ENCODE assay signal across 11 cellular contexts in genomic region chr2:95206086-95206485, GRCh38. TPM values are rescaled to one million over a fixed set of nuclear protein-coding genes. Genes with fewer than 3 reads are reported as not detected.
DNase-seq lines count a peak whose midpoint lies in the region; ATAC-seq and TF ChIP-seq lines count a peak whose summit lies in the region.
"Had no signal": no experiment of that assay in that cellular context is flagged by ENCODE, and none has a peak within 500 bp of the region (broad histone marks: within the 10 kb centered on the region; RNA-seq: fewer than 3 reads in every experiment).

No MANE protein-coding gene starts in this region.

- DNase-seq in activated CD4-positive, alpha-beta T cell treated with anti-CD3 and anti-CD28 coated beads, Interleukin-2, amount 10 ng/mL, durations not matched to agents 24 days and 14 days = peak; percentile 52
- no peak for DNase-seq in activated CD4-positive, alpha-beta T cell treated with anti-CD3 and anti-CD28 coated beads for 4 hours
- DNase-seq in T-helper 17 cell = no peak
- DNase-seq in hepatocyte (ENCODE audit: low spot score) = no peak
- no peak for DNase-seq in retinal pigment epithelial cell (ENCODE audit: low read depth)
- DNase-seq in middle frontal gyrus (ENCODE audit: extremely low spot score, low spot score) = no peak
- no peak for DNase-seq in mucosa of descending colon
- DNase-seq: activated CD4-positive, alpha-beta T cell treated with anti-CD3 and anti-CD28 coated beads, Interleukin-2, amount 50 U/mL, for 4 hours; colonic mucosa; MV-4-11 had no signal

- peak overlapping the region; percentile 60 for H3K27ac Mint-ChIP-seq in activated CD4-positive, alpha-beta T cell treated with anti-CD3 and anti-CD28 coated beads, Interleukin-2, amount 10 ng/mL, durations not matched to agents 24 days and 14 days
- H3K27ac Mint-ChIP-seq in T-helper 17 cell = no peak overlapping the region

- peaks cover 24% of the 10 kb centered on the region for H3K9me3 Mint-ChIP-seq in activated CD4-positive, alpha-beta T cell treated with anti-CD3 and anti-CD28 coated beads, Interleukin-2, amount 10 ng/mL, durations not matched to agents 24 days and 14 days

- H3K9me3 ChIP-seq in T-helper 17 cell (ENCODE audit: control insufficient read depth, low read length, poor library complexity, severe bottlenecking) = peaks cover 3% of the 10 kb centered on the region
- no peaks in the 10 kb centered on the region for H3K9me3 ChIP-seq in hepatocyte (ENCODE audit: low read depth)
- H3K9me3 ChIP-seq in mucosa of descending colon = peaks cover 13% of the 10 kb centered on the region
- H3K9me3 ChIP-seq: colonic mucosa had no signal

- H3K27me3 Mint-ChIP-seq in activated CD4-positive, alpha-beta T cell treated with anti-CD3 and anti-CD28 coated beads, Interleukin-2, amount 10 ng/mL, durations not matched to agents 24 days and 14 days = no peaks in the 10 kb centered on the region
- no peaks in the 10 kb centered on the region for H3K27me3 Mint-ChIP-seq in T-helper 17 cell

- no peak for ATAC-seq in T-helper 17 cell
- no peak for ATAC-seq in mucosa of descending colon
- no peak for ATAC-seq in GM21529 (IDR thresholded peaks at IDR 0.05; ENCODE audit: unreplicated experiment)

- WGBS in hepatocyte (ENCODE audit: low lambda C conversion rate, missing lambda C conversion rate) = 26% methylated on average over 10 of the region's 10 CpGs

- H3K4me1 ChIP-seq in hepatocyte (ENCODE audit: insufficient read depth) (peaks cover 10% of the 10 kb centered on the region), mucosa of descending colon (ENCODE audit: low read depth) (peaks cover 6% of the 10 kb centered on the region)
- H3K4me1 ChIP-seq: colonic mucosa had no signal

- H3K4me3 Mint-ChIP-seq in activated CD4-positive, alpha-beta T cell treated with anti-CD3 and anti-CD28 coated beads, Interleukin-2, amount 10 ng/mL, durations not matched to agents 24 days and 14 days = peak overlapping the region; percentile 92
- peak overlapping the region; percentile 90 for H3K4me3 Mint-ChIP-seq in T-helper 17 cell

- no peaks in the 10 kb centered on the region for H3K27me3 ChIP-seq in hepatocyte
- H3K27me3 ChIP-seq: colonic mucosa had no signal

- peak overlapping the region; percentile 82 for H3K4me2 ChIP-seq in hepatocyte

- H3K27ac ChIP-seq in hepatocyte = no peak overlapping the region

- H3K36me3 Mint-ChIP-seq in activated CD4-positive, alpha-beta T cell treated with anti-CD3 and anti-CD28 coated beads, Interleukin-2, amount 10 ng/mL, durations not matched to agents 24 days and 14 days (ENCODE audit: low read depth) = peaks cover 25% of the 10 kb centered on the region
- peaks cover 4% of the 10 kb centered on the region for H3K36me3 Mint-ChIP-seq in T-helper 17 cell (ENCODE audit: low read depth)

- H2AFZ ChIP-seq in hepatocyte = peak overlapping the region; percentile 77

- peaks cover 11% of the 10 kb centered on the region for H3K4me1 Mint-ChIP-seq in activated CD4-positive, alpha-beta T cell treated with anti-CD3 and anti-CD28 coated beads, Interleukin-2, amount 10 ng/mL, durations not matched to agents 24 days and 14 days
- H3K4me1 Mint-ChIP-seq in T-helper 17 cell = peaks cover 6% of the 10 kb centered on the region

- H3K36me3 ChIP-seq in hepatocyte (replicated peaks; ENCODE audit: insufficient read depth, low read depth) (no peaks in the 10 kb centered on the region), mucosa of descending colon (ENCODE audit: low read depth) (no peaks in the 10 kb centered on the region)
- H3K36me3 ChIP-seq: colonic mucosa had no signal

- TF ChIP-seq CTCF in hepatocyte (IDR thresholded peaks at IDR 0.05; ENCODE audit: poor library complexity) (no peak), retinal pigment epithelial cell (conservative IDR thresholded peaks at IDR 0.05; ENCODE audit: low read depth, low read length) (no peak), mucosa of descending colon (IDR thresholded peaks at IDR 0.05) (no peak)

- peak overlapping the region; percentile 46 for H3K4me3 ChIP-seq in hepatocyte
- H3K4me3 ChIP-seq in retinal pigment epithelial cell (ENCODE audit: low read length) = peak overlapping the region; percentile 75
- no peak overlapping the region for H3K4me3 ChIP-seq in mucosa of descending colon

- H4K20me1 ChIP-seq in hepatocyte (ENCODE audit: insufficient read depth, poor library complexity, severe bottlenecking) = no peaks in the 10 kb centered on the region

- no peaks in the 10 kb centered on the region for H3K9me2 ChIP-seq in hepatocyte (replicated peaks; ENCODE audit: insufficient read depth)

- intact Hi-C loops in activated CD4-positive, alpha-beta T cell treated with anti-CD3 and anti-CD28 coated beads, Interleukin-2, amount 10 ng/mL, durations not matched to agents 24 days and 14 days (cut with micrococcal nuclease) = loop anchor here (2.0 to 5.0 kb wide), 2 partner anchors 83 to 196 kb away; partner anchors contain the start of gene FAHD2A
- intact Hi-C loops in mucosa of descending colon (cut with DNase I, micrococcal nuclease) = no loop called here

- H3K79me2 ChIP-seq in hepatocyte = peaks cover 11% of the 10 kb centered on the region

RNA-seq across cellular contexts. Expression of gene ZNF892, which starts 1.2 kb away (rescaled TPM):
- 4.7 and 5.5 TPM in 2 replicates for total RNA-seq in activated CD4-positive, alpha-beta T cell treated with anti-CD3 and anti-CD28 coated beads, Interleukin-2, amount 10 ng/mL, durations not matched to agents 24 days and 14 days
- total RNA-seq in T-helper 17 cell = 1 to 10 TPM; 2.0 to 2.4 TPM
- 3.1 and 3.7 TPM in 2 replicates for total RNA-seq in hepatocyte
- 0.13 and 0.66 TPM in 2 replicates for polyA plus RNA-seq in hepatocyte
- total RNA-seq in mucosa of descending colon = 1 to 10 TPM; 1.5 to 5.6 (median 1.7) TPM

RNA-seq across cellular contexts. Expression of gene ZNF2, which starts 40.5 kb away (rescaled TPM):
- total RNA-seq in activated CD4-positive, alpha-beta T cell treated with anti-CD3 and anti-CD28 coated beads, Interleukin-2, amount 10 ng/mL, durations not matched to agents 24 days and 14 days = 4.4 and 5.4 TPM in 2 replicates
- total RNA-seq in T-helper 17 cell (1 to 10 TPM in 1 of 2 donors, under 1 TPM in 1; 0.57 to 2.4 TPM), hepatocyte (3.7 and 4.5 TPM in 2 replicates), mucosa of descending colon (1 to 10 TPM; 2.5 to 7.0 (median 2.9) TPM)
- 2.1 and 2.2 TPM in 2 replicates for polyA plus RNA-seq in hepatocyte

RNA-seq across cellular contexts. Expression of gene ZNF514, which starts 46.4 kb away (rescaled TPM):
- 8.2 and 8.3 TPM in 2 replicates for total RNA-seq in activated CD4-positive, alpha-beta T cell treated with anti-CD3 and anti-CD28 coated beads, Interleukin-2, amount 10 ng/mL, durations not matched to agents 24 days and 14 days
- total RNA-seq in T-helper 17 cell = 10 to 100 TPM in 1 of 2 donors, 1 to 10 TPM in 1; 9.4 to 12.0 TPM
- total RNA-seq in hepatocyte = 11.8 and 14.6 TPM in 2 replicates
- polyA plus RNA-seq in hepatocyte = 4.2 and 9.3 TPM in 2 replicates
- total RNA-seq in mucosa of descending colon = 10 to 100 TPM; 12.3 to 28.0 (median 14.8) TPM
